In genomic region chr4:1208970-1209704, GRCh38 we compare ENCODE assay signal across 13 cellular contexts. TPM values are rescaled to one million over a fixed set of nuclear protein-coding genes. Genes with fewer than 3 reads are reported as not detected.
DNase-seq lines count a peak whose midpoint lies in the region; ATAC-seq, FAIRE-seq and TF ChIP-seq lines count a peak whose summit lies in the region.
"Had no signal": no experiment of that assay in that cellular context is flagged by ENCODE, and none has a peak within 500 bp of the region (broad histone marks: within the 10 kb centered on the region; RNA-seq: fewer than 3 reads in every experiment).

No MANE protein-coding gene starts in this region.

- no peak for TF ChIP-seq CTCF in DND-41 (IDR thresholded peaks at IDR 0.05; ENCODE audit: borderline replicate concordance, extremely low read depth, low read length, poor library complexity, severe bottlenecking)
- no peak for TF ChIP-seq CTCF in K562 (IDR thresholded peaks at IDR 0.05 in 2 of 3, conservative IDR thresholded peaks at IDR 0.05 in 1 of 3; ENCODE audit: insufficient read depth in 2 of 3, low read depth in 1 of 3, low read length in 3 of 3)
- no peak for TF ChIP-seq CTCF in hepatocyte (IDR thresholded peaks at IDR 0.05; ENCODE audit: poor library complexity)
- TF ChIP-seq CTCF in retinal pigment epithelial cell (conservative IDR thresholded peaks at IDR 0.05; ENCODE audit: low read depth, low read length), result no peak

- CTCF ChIA-PET in K562 (lab: Yijun Ruan, JAX; ENCODE audit: low intra/inter-chr PET ratio), result no interaction called here

- POLR2A ChIA-PET in K562 (lab: Yijun Ruan, JAX), result no interaction called here

- H3K79me2 ChIP-seq in DND-41 (ENCODE audit: insufficient read depth, low read length) (peaks cover 4% of the 10 kb centered on the region; the same call in 1 of the 2 replicates), K562 (ENCODE audit: control insufficient read depth, insufficient read depth, low read length) (no peaks in the 10 kb centered on the region), hepatocyte (no peaks in the 10 kb centered on the region)

- no peak for TF ChIP-seq POLR2A in K562 (conservative IDR thresholded peaks at IDR 0.05)

- ATAC-seq in DND-41 (ENCODE audit: insufficient read depth, low read depth) (no peak), K562 (no peak), HG03175 (IDR thresholded peaks at IDR 0.05; ENCODE audit: unreplicated experiment) (no peak)

- 70% methylated on average over 18 of the region's 31 CpGs for WGBS in K562 (ENCODE audit: insufficient coverage, low coverage, missing lambda C conversion rate)
- WGBS in hepatocyte (ENCODE audit: low lambda C conversion rate, missing lambda C conversion rate), result 85% methylated on average over 31 of the region's 31 CpGs

- H2AFZ ChIP-seq in DND-41 (ENCODE audit: low read depth, low read length), result no peak overlapping the region
- H2AFZ ChIP-seq in K562 (ENCODE audit: low read depth, low read length), result no peak overlapping the region
- no peak overlapping the region for H2AFZ ChIP-seq in hepatocyte

- DNase-seq in DND-41 (no peak), K562 (ENCODE audit: extremely low read depth in 1 of 4, low spot score in 3 of 4) (no peak), hepatocyte (ENCODE audit: low spot score) (no peak), retinal pigment epithelial cell (ENCODE audit: low read depth) (peak; percentile 66), NK-92 (lab: John Stamatoyannopoulos, UW; ENCODE audit: unreplicated experiment) (no peak), NCI-H2029 (lab: John Stamatoyannopoulos, UW) (no peak), ureter (ENCODE audit: low spot score) (no peak)
- DNase-seq: activated CD4-positive, alpha-beta T cell treated with anti-CD3 and anti-CD28 coated beads for 48 hours; CD4-positive, alpha-beta memory T cell; naive B cell; NCI-H1417 had no signal

- H3K27me3 ChIP-seq in DND-41 (ENCODE audit: insufficient read depth, low read length, poor library complexity), result no peaks in the 10 kb centered on the region
- H3K27me3 ChIP-seq in K562 (ENCODE audit: control insufficient read depth in 2 of 2, insufficient read depth in 2 of 2, low read length in 2 of 2), result no peaks in the 10 kb centered on the region
- H3K27me3 ChIP-seq in hepatocyte, result no peaks in the 10 kb centered on the region

- H3K4me1 ChIP-seq in DND-41 (ENCODE audit: insufficient read depth, low read length), result peaks cover 11% of the 10 kb centered on the region
- peaks cover 0 to 71% of the 10 kb centered on the region in 2 experiments; a peak in 2 of 5 replicates for H3K4me1 ChIP-seq in K562 (replicated peaks in 1 of 2; ENCODE audit: control insufficient read depth in 2 of 2, insufficient read depth in 2 of 2, low read length in 2 of 2)
- H3K4me1 ChIP-seq in hepatocyte (ENCODE audit: insufficient read depth), result peaks cover 47% of the 10 kb centered on the region

- H3K9me1 ChIP-seq in K562 (ENCODE audit: control insufficient read depth, insufficient read depth, low read length), result no peaks in the 10 kb centered on the region

- no peak for FAIRE-seq in K562 (lab: Jason Lieb, UNC)

- TF ChIP-seq RAD21 in K562 (CRISPR knock-in tag; conservative IDR thresholded peaks at IDR 0.05 in 1 of 2, IDR thresholded peaks at IDR 0.05 in 1 of 2), result no peak

- H3K4me3 ChIP-seq in DND-41 (ENCODE audit: low read depth in 1 of 2, low read length in 2 of 2) (no peak overlapping the region), K562 (no peak overlapping the region), hepatocyte (no peak overlapping the region), retinal pigment epithelial cell (ENCODE audit: low read length) (no peak overlapping the region)

- in situ Hi-C loops in K562 (cut with MboI), result no loop called here

- H3K9me3 ChIP-seq in DND-41 (ENCODE audit: insufficient read depth, low read length, severe bottlenecking) (no peaks in the 10 kb centered on the region), K562 (replicated peaks; ENCODE audit: control insufficient read depth, insufficient read depth, low read depth, low read length) (no peaks in the 10 kb centered on the region), hepatocyte (ENCODE audit: low read depth) (no peaks in the 10 kb centered on the region)

- no peak overlapping the region for H3K9ac ChIP-seq in DND-41 (ENCODE audit: low read depth, low read length)
- no peak overlapping the region for H3K9ac ChIP-seq in K562 (ENCODE audit: insufficient read depth in 1 of 2, low read depth in 2 of 2, low read length in 2 of 2)

- BruUV-seq in K562 (replicated peaks; lab: Mats Ljungman, UMichigan), result no TSS peak

- intact Hi-C loops in K562 (cut with micrococcal nuclease), result no loop called here

- H3K27ac ChIP-seq in DND-41 (ENCODE audit: low read length), result peak overlapping the region; percentile 10; the same call in 1 of the 2 replicates
- H3K27ac ChIP-seq in K562 (ENCODE audit: extremely low read depth, low read depth, low read length), result no peak overlapping the region
- H3K27ac ChIP-seq in hepatocyte, result peak overlapping the region; percentile 84
- H3K27ac ChIP-seq: HL-60 had no signal

- no peaks in the 10 kb centered on the region for H3K9me2 ChIP-seq in hepatocyte (replicated peaks; ENCODE audit: insufficient read depth)

- no peak overlapping the region for H3K4me2 ChIP-seq in DND-41 (ENCODE audit: insufficient read depth, low read length)
- no peak overlapping the region for H3K4me2 ChIP-seq in K562 (ENCODE audit: insufficient read depth, low read length)
- peak overlapping the region; percentile 55 for H3K4me2 ChIP-seq in hepatocyte

- no peak for TF ChIP-seq EP300 in K562 (IDR thresholded peaks at IDR 0.05; ENCODE audit: low read length)

- H3K36me3 ChIP-seq in DND-41 (ENCODE audit: insufficient read depth, low read length), result peaks cover 38% of the 10 kb centered on the region
- peaks cover 27% of the 10 kb centered on the region; the same call in 1 of the 3 replicates for H3K36me3 ChIP-seq in K562 (ENCODE audit: control insufficient read depth, insufficient read depth, low read length)
- H3K36me3 ChIP-seq in hepatocyte (replicated peaks; ENCODE audit: insufficient read depth, low read depth), result no peaks in the 10 kb centered on the region

- H4K20me1 ChIP-seq in DND-41 (ENCODE audit: insufficient read depth, low read length) (peaks cover 13% of the 10 kb centered on the region; the same call in 1 of the 2 replicates), K562 (replicated peaks; ENCODE audit: control insufficient read depth, insufficient read depth, low read length) (no peaks in the 10 kb centered on the region; the same call in 1 of the 2 replicates), hepatocyte (ENCODE audit: insufficient read depth, poor library complexity, severe bottlenecking) (no peaks in the 10 kb centered on the region)

TF ChIP-seq in K562, 482 proteins besides CTCF, POLR2A, EP300 and RAD21 (continues in another document):
- TF ChIP-seq POLR2G (IDR thresholded peaks at IDR 0.05; ENCODE audit: low read depth, low read length) (0 out of 2 replicates have a peak, but pooled peaks have one; percentile 29), KLF1 (tag; IDR thresholded peaks at IDR 0.05) (no peak)

RNA-seq across cellular contexts. Expression of gene SPON2, which starts 36.8 kb away (rescaled TPM):
- total RNA-seq in K562 (2011; cell fraction: chromatin; rRNA removed; ENCODE audit: low replicate concordance), result 8.1 and 12.5 TPM in 2 replicates
- 8.2 and 12.8 TPM in 2 replicates for total RNA-seq in K562 (2011; cell fraction: nucleolus; rRNA removed)
- total RNA-seq in K562 (2011; cell fraction: nucleoplasm; rRNA removed), result 7.3 and 9.4 TPM in 2 replicates
- total RNA-seq in K562 (2014; rRNA removed) (0.65 and 1.1 TPM in 2 replicates), K562 (2014; rRNA removed; fragmentation: Illumina TruSeq; extraction: Trizol) (0.54 and 0.69 TPM in 2 replicates), K562 (2015; rRNA removed; fragmentation: Illumina TruSeq; extraction: Trizol) (0.57 and 0.83 TPM in 2 replicates), K562 (2021) (1.4 and 1.8 TPM in 2 replicates), hepatocyte (308 and 403 TPM in 2 replicates), ureter (36.6 TPM)
- polyA plus RNA-seq in K562 (2011; rRNA removed) (2.2 and 4.8 TPM in 2 replicates), K562 (2014; fragmentation: Illumina TruSeq; extraction: Trizol) (0.74 and 1.1 TPM in 2 replicates), K562 (2014; fragmentation: Nextera tagmentation; extraction: Ambion mirVana) (under 1 TPM; 0.21 to 0.27 TPM), K562 (2014; rRNA removed) (0.77 and 0.84 TPM in 2 replicates), hepatocyte (1,210 and 1,380 TPM in 2 replicates)
- polyA plus RNA-seq in K562 (2011; cell fraction: cytosol; rRNA removed), result 2.3 and 4.7 TPM in 2 replicates
- polyA plus RNA-seq in K562 (2011; cell fraction: nucleus; rRNA removed), result 4.1 and 5.8 TPM in 2 replicates
- polyA plus RNA-seq in K562 (2012), result 1.4 and 2.4 TPM in 2 replicates
- 0.60 and 0.87 TPM in 2 replicates for polyA minus RNA-seq in K562 (2011; rRNA and poly(A)+ RNA removed)
- polyA minus RNA-seq in K562 (2011; cell fraction: cytosol; rRNA and poly(A)+ RNA removed), result 2.3 and 3.7 TPM in 2 replicates
- polyA minus RNA-seq in K562 (2011; cell fraction: nucleus; rRNA and poly(A)+ RNA removed), result 1.8 and 4.2 TPM in 2 replicates

RNA-seq across cellular contexts. Expression of gene CTBP1, which starts 39.8 kb away (rescaled TPM):
- total RNA-seq in K562 (2011; cell fraction: chromatin; rRNA removed; ENCODE audit: low replicate concordance), result 63.5 and 142 TPM in 2 replicates
- total RNA-seq in K562 (2011; cell fraction: nucleolus; rRNA removed), result 94.5 and 102 TPM in 2 replicates
- total RNA-seq in K562 (2011; cell fraction: nucleoplasm; rRNA removed), result 48.0 and 62.1 TPM in 2 replicates
- 162 and 230 TPM in 2 replicates for total RNA-seq in K562 (2014; rRNA removed)
- total RNA-seq in K562 (2014; rRNA removed; fragmentation: Illumina TruSeq; extraction: Trizol), result 27.2 and 30.4 TPM in 2 replicates
- total RNA-seq in K562 (2015; rRNA removed; fragmentation: Illumina TruSeq; extraction: Trizol), result 67.9 and 70.4 TPM in 2 replicates
- 134 and 148 TPM in 2 replicates for total RNA-seq in K562 (2021)
- 68.2 and 72.3 TPM in 2 replicates for polyA plus RNA-seq in K562 (2011; rRNA removed)
- 113 and 437 TPM in 2 replicates for polyA plus RNA-seq in K562 (2011; cell fraction: cytosol; rRNA removed)
- polyA plus RNA-seq in K562 (2011; cell fraction: nucleus; rRNA removed), result 168 and 330 TPM in 2 replicates
- 113 and 126 TPM in 2 replicates for polyA plus RNA-seq in K562 (2012)
- 64.0 and 116 TPM in 2 replicates for polyA plus RNA-seq in K562 (2014; fragmentation: Illumina TruSeq; extraction: Trizol)
- 10 to 100 TPM; 14.5 to 20.0 TPM for polyA plus RNA-seq in K562 (2014; fragmentation: Nextera tagmentation; extraction: Ambion mirVana)
- polyA plus RNA-seq in K562 (2014; rRNA removed), result 111 and 118 TPM in 2 replicates
- 33.8 and 54.2 TPM in 2 replicates for polyA minus RNA-seq in K562 (2011; rRNA and poly(A)+ RNA removed)
- 135 and 154 TPM in 2 replicates for polyA minus RNA-seq in K562 (2011; cell fraction: cytosol; rRNA and poly(A)+ RNA removed)
- polyA minus RNA-seq in K562 (2011; cell fraction: nucleus; rRNA and poly(A)+ RNA removed), result 39.7 and 56.8 TPM in 2 replicates
- total RNA-seq in hepatocyte, result 129 and 169 TPM in 2 replicates
- 147 and 179 TPM in 2 replicates for polyA plus RNA-seq in hepatocyte
- 171 TPM for total RNA-seq in ureter
